ENCODE assay signal across 20 cellular contexts in genomic region chr7:94423865-94424264, GRCh38. TPM values are rescaled to one million over a fixed set of nuclear protein-coding genes. Genes with fewer than 3 reads are reported as not detected.
DNase-seq lines count a peak whose midpoint lies in the region; ATAC-seq and TF ChIP-seq lines count a peak whose summit lies in the region.
"Had no signal": no experiment of that assay in that cellular context is flagged by ENCODE, and none has a peak within 500 bp of the region (broad histone marks: within the 10 kb centered on the region; RNA-seq: fewer than 3 reads in every experiment).

No MANE protein-coding gene starts in this region.

- CTCF ChIA-PET in activated CD4-positive, alpha-beta memory T cell treated with anti-CD3 and anti-CD28 coated beads, Interleukin-2, amount 10 ng/mL, durations not matched to agents 7 days and 5 days (lab: Charles Lee): interaction anchor here (0.6 kb wide), 1 partner anchor 1331 kb away, joined by 3 read pairs; no protein-coding TSS in a partner anchor

- H3K4me3 ChIP-seq in RWPE2 (ENCODE audit: severe bottlenecking): no peak overlapping the region
- no peak overlapping the region for H3K4me3 ChIP-seq in esophagus squamous epithelium
- no peak overlapping the region for H3K4me3 ChIP-seq in osteoblast (ENCODE audit: insufficient read depth, low read length)
- H3K4me3 ChIP-seq: GM23338, heart left ventricle, left ventricle myocardium inferior, skin epidermis had no signal

- H3K27me3 ChIP-seq in RWPE2 (ENCODE audit: insufficient read depth, poor library complexity, severe bottlenecking): no peaks in the 10 kb centered on the region
- no peaks in the 10 kb centered on the region for H3K27me3 ChIP-seq in esophagus squamous epithelium
- H3K27me3 ChIP-seq in osteoblast (ENCODE audit: insufficient read depth, low read length): no peaks in the 10 kb centered on the region
- H3K27me3 ChIP-seq: heart left ventricle had no signal

- H3K9me3 Mint-ChIP-seq in activated CD4-positive, alpha-beta memory T cell treated with anti-CD3 and anti-CD28 coated beads, Interleukin-2, amount 10 ng/mL, durations not matched to agents 7 days and 5 days: no peaks in the 10 kb centered on the region
- H3K9me3 Mint-ChIP-seq: activated B cell treated with CpG ODN at 0.5 μM for 24 hours; activated naive CD8-positive, alpha-beta T cell treated with anti-CD3 and anti-CD28 coated beads, Interleukin-2, amount 10 ng/mL, durations not matched to agents 7 days and 5 days; GM23338 had no signal

- H3K36me3 ChIP-seq in RWPE2 (ENCODE audit: low read depth): no peaks in the 10 kb centered on the region
- peaks cover 0 to 78% (median 0%) of the 10 kb centered on the region in 3 donors for H3K36me3 ChIP-seq in esophagus squamous epithelium
- peaks cover 100% of the 10 kb centered on the region for H3K36me3 ChIP-seq in osteoblast (ENCODE audit: insufficient read depth, low read length)

- no peaks in the 10 kb centered on the region for H3K4me1 Mint-ChIP-seq in activated CD4-positive, alpha-beta memory T cell treated with anti-CD3 and anti-CD28 coated beads, Interleukin-2, amount 10 ng/mL, durations not matched to agents 7 days and 5 days
- H3K4me1 Mint-ChIP-seq: activated B cell treated with CpG ODN at 0.5 μM for 24 hours; activated naive CD8-positive, alpha-beta T cell treated with anti-CD3 and anti-CD28 coated beads, Interleukin-2, amount 10 ng/mL, durations not matched to agents 7 days and 5 days; GM23338 had no signal

- WGBS in esophagus squamous epithelium, 2 donors: 29 to 33% methylated on average over 1 of the region's 1 CpG

- H2AFZ ChIP-seq in osteoblast (ENCODE audit: low read length): no peak overlapping the region
- H2AFZ ChIP-seq: GM23338 had no signal

- H3K9me3 ChIP-seq in RWPE2 (ENCODE audit: severe bottlenecking): no peaks in the 10 kb centered on the region
- H3K9me3 ChIP-seq in esophagus squamous epithelium: no peaks in the 10 kb centered on the region
- no peaks in the 10 kb centered on the region for H3K9me3 ChIP-seq in osteoblast (ENCODE audit: low read depth, low read length)
- H3K9me3 ChIP-seq: heart left ventricle, left ventricle myocardium inferior had no signal

- no peak overlapping the region for H3K27ac Mint-ChIP-seq in activated CD4-positive, alpha-beta memory T cell treated with anti-CD3 and anti-CD28 coated beads, Interleukin-2, amount 10 ng/mL, durations not matched to agents 7 days and 5 days
- H3K27ac Mint-ChIP-seq: activated B cell treated with CpG ODN at 0.5 μM for 24 hours; activated naive CD8-positive, alpha-beta T cell treated with anti-CD3 and anti-CD28 coated beads, Interleukin-2, amount 10 ng/mL, durations not matched to agents 7 days and 5 days; GM23338 had no signal

- ATAC-seq in RWPE2 (ENCODE audit: low read depth) (peak; percentile 79), HG03432 (IDR thresholded peaks at IDR 0.05; ENCODE audit: unreplicated experiment) (no peak)
- ATAC-seq: GM23338, heart left ventricle had no signal

- H4K20me1 ChIP-seq in osteoblast (ENCODE audit: insufficient read depth, low read length): peaks cover 66% of the 10 kb centered on the region

- no peak overlapping the region for H3K4me3 Mint-ChIP-seq in activated CD4-positive, alpha-beta memory T cell treated with anti-CD3 and anti-CD28 coated beads, Interleukin-2, amount 10 ng/mL, durations not matched to agents 7 days and 5 days
- H3K4me3 Mint-ChIP-seq: activated B cell treated with CpG ODN at 0.5 μM for 24 hours; activated naive CD8-positive, alpha-beta T cell treated with anti-CD3 and anti-CD28 coated beads, Interleukin-2, amount 10 ng/mL, durations not matched to agents 7 days and 5 days; GM23338 had no signal

- no peak for TF ChIP-seq POLR2A in esophagus squamous epithelium (IDR thresholded peaks at IDR 0.05)

- TF ChIP-seq CTCF in RWPE2 (IDR thresholded peaks at IDR 0.05; ENCODE audit: poor library complexity, severe bottlenecking) (no peak), esophagus squamous epithelium (IDR thresholded peaks at IDR 0.05) (no peak), osteoblast (IDR thresholded peaks at IDR 0.05; ENCODE audit: extremely low read depth, low read depth, low read length) (no peak)

- POLR2A ChIA-PET in activated CD4-positive, alpha-beta memory T cell treated with anti-CD3 and anti-CD28 coated beads, Interleukin-2, amount 10 ng/mL, durations not matched to agents 7 days and 5 days (lab: Charles Lee): no interaction called here

- peaks cover 7% of the 10 kb centered on the region for H3K27me3 Mint-ChIP-seq in activated CD4-positive, alpha-beta memory T cell treated with anti-CD3 and anti-CD28 coated beads, Interleukin-2, amount 10 ng/mL, durations not matched to agents 7 days and 5 days

- H3K4me1 ChIP-seq in RWPE2 (ENCODE audit: insufficient read depth, poor library complexity, severe bottlenecking) (no peaks in the 10 kb centered on the region), esophagus squamous epithelium (no peaks in the 10 kb centered on the region), osteoblast (ENCODE audit: insufficient read depth, low read length) (peaks cover 57% of the 10 kb centered on the region)
- H3K4me1 ChIP-seq: heart left ventricle, left ventricle myocardium inferior had no signal

- H3K4me2 ChIP-seq in osteoblast (ENCODE audit: insufficient read depth, low read length): no peak overlapping the region
- H3K4me2 ChIP-seq: GM23338 had no signal

- intact Hi-C loops in esophagus squamous epithelium (cut with DNase I): no loop called here

- no peaks in the 10 kb centered on the region for H3K36me3 Mint-ChIP-seq in activated CD4-positive, alpha-beta memory T cell treated with anti-CD3 and anti-CD28 coated beads, Interleukin-2, amount 10 ng/mL, durations not matched to agents 7 days and 5 days (ENCODE audit: low read depth)
- H3K36me3 Mint-ChIP-seq: activated naive CD8-positive, alpha-beta T cell treated with anti-CD3 and anti-CD28 coated beads, Interleukin-2, amount 10 ng/mL, durations not matched to agents 7 days and 5 days had no signal

- DNase-seq in AG08396 (ENCODE audit: low spot score): peak; percentile 24
- no peak for DNase-seq in RWPE2 (ENCODE audit: low spot score)
- DNase-seq in esophagus squamous epithelium (lab: John Stamatoyannopoulos, UW): no peak
- DNase-seq in osteoblast (ENCODE audit: insufficient read length, low spot score, missing footprints): no peak
- no peak for DNase-seq in activated naive CD4-positive, alpha-beta T cell treated with Interleukin-2 at 50 U/mL for 16 hours
- DNase-seq in activated CD4-positive, alpha-beta memory T cell treated with anti-CD3 and anti-CD28 coated beads, Interleukin-2, amount 10 ng/mL, durations not matched to agents 7 days and 5 days: no peak
- no peak for DNase-seq in NCI-H1048 (lab: John Stamatoyannopoulos, UW)
- DNase-seq: activated B cell treated with CpG ODN at 0.5 μM for 24 hours; activated naive CD8-positive, alpha-beta T cell treated with anti-CD3 and anti-CD28 coated beads, Interleukin-2, amount 10 ng/mL, durations not matched to agents 7 days and 5 days; AML-193; DMS153; heart left ventricle; left ventricle myocardium inferior; MM.1S; NCI-H2171; SW 1271 had no signal

- H3K27ac ChIP-seq in RWPE2 (ENCODE audit: poor library complexity, severe bottlenecking) (no peak overlapping the region), esophagus squamous epithelium (peak overlapping the region; percentile 16 to 83 (median 46)), osteoblast (ENCODE audit: low read depth, low read length) (peak overlapping the region; percentile 92)
- H3K27ac ChIP-seq: HL-60, left ventricle myocardium inferior had no signal

- H3K79me2 ChIP-seq in osteoblast (ENCODE audit: insufficient read depth, low read length): peaks cover 5% of the 10 kb centered on the region

RNA-seq across cellular contexts. Expression of gene COL1A2, which starts 29.2 kb away (rescaled TPM):
- total RNA-seq in esophagus squamous epithelium (100 to 1,000 TPM in 1 of 4 donors, 10 to 100 TPM in 3; 18.8 to 129 (median 44.3) TPM), osteoblast (8,305 and 11,912 TPM in 2 replicates)
- under 1 TPM in 1 of 2 experiments, not detected in 1; 0.08 TPM for total RNA-seq in activated CD4-positive, alpha-beta memory T cell treated with anti-CD3 and anti-CD28 coated beads, Interleukin-2, amount 10 ng/mL, durations not matched to agents 7 days and 5 days
- total RNA-seq: activated B cell treated with CpG ODN at 0.5 μM for 24 hours had no signal

Comparison
In these comparisons a context has a peak if more than half of its experiments do, and no peak if none do; other contexts are left out.
1. RNA of gene COL1A2, which starts 29.2 kb away (total RNA-seq): 8,305 to 11,912 TPM in osteoblast; 18.8 to 129 TPM in esophagus squamous epithelium and 0.08 TPM in activated CD4-positive, alpha-beta memory T cell treated with anti-CD3 and anti-CD28 coated beads, Interleukin-2, amount 10 ng/mL, durations not matched to agents 7 days and 5 days; every median in the first group is over 10 times any median in the second.